Comparison of ENCODE assay signal across 1 cellular context in genomic region chr6:30719356-30719755, GRCh38.
TF ChIP-seq lines count a peak whose summit lies in the region.

No MANE protein-coding gene starts in this region.

TF ChIP-seq in K562, 482 proteins besides CTCF, POLR2A, EP300 and RAD21:
- TF ChIP-seq GMEB1 (CRISPR knock-in tag; IDR thresholded peaks at IDR 0.05) (no peak), KAT8 (IDR thresholded peaks at IDR 0.05; ENCODE audit: low read depth) (0 out of 2 replicates have a peak, but pooled peaks have one; percentile 36), NCOA2 (IDR thresholded peaks at IDR 0.05; ENCODE audit: partially characterized antibody in 2 of 2) (no peak), SP1 (CRISPR knock-in tag; IDR thresholded peaks at IDR 0.05) (no peak), GTF2B (IDR thresholded peaks at IDR 0.05; ENCODE audit: extremely low read depth, insufficient read length) (no peak), ARID1B (IDR thresholded peaks at IDR 0.05) (0 out of 2 replicates have a peak, but pooled peaks have one; percentile 11), ZNF592 (IDR thresholded peaks at IDR 0.05) (peak; percentile 56; the same call in 1 of the 2 replicates), ATF3 (IDR thresholded peaks at IDR 0.05) (0 out of 2 replicates have a peak, but pooled peaks have one; percentile 3), ATF3 (CRISPR knock-in tag; conservative IDR thresholded peaks at IDR 0.05) (no peak), MBD2 (IDR thresholded peaks at IDR 0.05; ENCODE audit: borderline replicate concordance, low read depth) (0 out of 2 replicates have a peak, but pooled peaks have one; percentile 9), ZNF77 (CRISPR knock-in tag; IDR thresholded peaks at IDR 0.05) (no peak), HCFC1 (IDR thresholded peaks at IDR 0.05; ENCODE audit: low read depth, low read length) (no peak), SIN3B (IDR thresholded peaks at IDR 0.05; ENCODE audit: low read depth) (0 out of 2 replicates have a peak, but pooled peaks have one; percentile 8), ZBTB43 (CRISPR knock-in tag; IDR thresholded peaks at IDR 0.05) (0 out of 2 replicates have a peak, but pooled peaks have one; percentile 14), BACH1 (tag; IDR thresholded peaks at IDR 0.05) (no peak), HDGF (IDR thresholded peaks at IDR 0.05) (0 out of 2 replicates have a peak, but pooled peaks have one; percentile 1), RFX5 (IDR thresholded peaks at IDR 0.05; ENCODE audit: low read depth, low read length) (0 out of 2 replicates have a peak, but pooled peaks have one; percentile 20), ARNT (IDR thresholded peaks at IDR 0.05) (no peak), TBL1XR1 (IDR thresholded peaks at IDR 0.05; ENCODE audit: low read length in 2 of 2) (peak in 1 of 2 experiments; percentile 27; a peak in 1 of 4 replicates), AFF4 (CRISPR knock-in tag; IDR thresholded peaks at IDR 0.05) (0 out of 2 replicates have a peak, but pooled peaks have one; percentile 7), ELF1 (tag; IDR thresholded peaks at IDR 0.05) (0 out of 2 replicates have a peak, but pooled peaks have one; percentile 19), KLF13 (tag; IDR thresholded peaks at IDR 0.05; ENCODE audit: borderline replicate concordance, low read depth) (no peak), CLOCK (CRISPR knock-in tag; IDR thresholded peaks at IDR 0.05; ENCODE audit: borderline replicate concordance) (peak; percentile 54; the same call in 1 of the 2 replicates), ZNF639 (CRISPR knock-in tag; conservative IDR thresholded peaks at IDR 0.05 in 1 of 2, IDR thresholded peaks at IDR 0.05 in 1 of 2) (0 out of 4 replicates have a peak, but pooled peaks of 1 of the 2 experiments have one; percentile 10), CREM (IDR thresholded peaks at IDR 0.05; ENCODE audit: low read depth) (no peak; the same call in 1 of the 2 replicates), ZNF778 (CRISPR knock-in tag; IDR thresholded peaks at IDR 0.05) (no peak), NFRKB (IDR thresholded peaks at IDR 0.05; ENCODE audit: low read depth) (0 out of 2 replicates have a peak, but pooled peaks have one; percentile 18), RBBP5 (IDR thresholded peaks at IDR 0.05; ENCODE audit: borderline replicate concordance, insufficient read depth, low read length, poor library complexity, severe bottlenecking) (peak; percentile 9)
